In the genomic region with DNA sequence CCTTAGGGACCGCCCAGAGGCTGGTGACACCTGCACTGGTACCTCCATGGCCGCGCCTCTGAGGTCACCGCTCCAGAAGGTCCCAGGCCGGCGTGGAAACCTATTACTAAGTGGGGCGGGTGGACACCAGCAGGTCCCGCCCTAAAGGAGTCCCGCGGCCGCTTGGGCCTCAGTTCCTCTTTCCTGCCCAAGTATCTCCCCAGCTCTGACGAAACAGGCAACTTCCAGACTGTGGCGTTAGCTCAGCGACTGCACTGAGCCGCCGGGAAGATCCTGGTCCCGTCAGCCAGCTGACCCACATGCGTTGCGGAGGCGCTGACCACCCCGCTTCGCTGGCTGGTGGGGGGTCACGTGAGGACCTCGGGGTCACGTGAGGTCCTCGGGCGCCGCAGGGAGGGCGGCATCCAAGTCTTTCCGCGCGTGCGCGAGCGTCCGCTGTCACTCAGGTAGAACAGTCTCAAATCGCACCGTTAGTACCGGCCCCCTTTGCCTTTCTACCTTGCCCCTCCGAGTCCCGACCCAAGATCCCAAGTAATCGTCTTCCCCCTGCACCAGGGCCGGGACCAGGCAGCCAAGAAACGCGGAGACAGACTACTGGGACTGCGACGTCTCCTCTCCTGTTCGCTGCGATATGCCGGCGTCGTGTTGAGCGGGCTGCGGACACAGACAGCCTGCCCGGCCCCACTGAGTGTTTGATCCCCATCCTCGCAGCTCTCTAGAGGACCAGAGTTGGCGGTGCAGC, we compare ENCODE assay signal across 8 cellular contexts. TPM values are rescaled to one million over a fixed set of nuclear protein-coding genes. Genes with fewer than 3 reads are reported as not detected.
DNase-seq lines count a peak whose midpoint lies in the region; ATAC-seq and TF ChIP-seq lines count a peak whose summit lies in the region.

No MANE protein-coding gene starts in this region.

- 0% methylated on average over 9 to 11 of the region's 57 CpGs for WGBS in thyroid gland, 2 donors

- ATAC-seq in GM21528 (IDR thresholded peaks at IDR 0.05; ENCODE audit: low FRiP score, unreplicated experiment) (peak; percentile 85), RWPE2 (ENCODE audit: low read depth) (peak; percentile 83)

- H3K36me3 ChIP-seq in RWPE2 (ENCODE audit: low read depth) (no peaks in the 10 kb centered on the region), osteoblast (ENCODE audit: insufficient read depth, low read length) (no peaks in the 10 kb centered on the region), thyroid gland (no peaks in the 10 kb centered on the region)

- no peak for TF ChIP-seq CTCF in RWPE2 (IDR thresholded peaks at IDR 0.05; ENCODE audit: poor library complexity, severe bottlenecking)
- TF ChIP-seq CTCF in osteoblast (IDR thresholded peaks at IDR 0.05; ENCODE audit: extremely low read depth, low read depth, low read length), result no peak
- peak in 1 of 6 experiments; percentile 9 for TF ChIP-seq CTCF in thyroid gland (IDR thresholded peaks at IDR 0.05)

- no peaks in the 10 kb centered on the region for H3K9me3 ChIP-seq in RWPE2 (ENCODE audit: severe bottlenecking)
- no peaks in the 10 kb centered on the region for H3K9me3 ChIP-seq in osteoblast (ENCODE audit: low read depth, low read length)
- no peaks in the 10 kb centered on the region for H3K9me3 ChIP-seq in thyroid gland

- peak in 1 of 2 donors; percentile 87 for TF ChIP-seq POLR2A in thyroid gland (IDR thresholded peaks at IDR 0.05)

- H3K27me3 ChIP-seq in RWPE2 (ENCODE audit: insufficient read depth, poor library complexity, severe bottlenecking), result no peaks in the 10 kb centered on the region
- no peaks in the 10 kb centered on the region for H3K27me3 ChIP-seq in osteoblast (ENCODE audit: insufficient read depth, low read length)
- H3K27me3 ChIP-seq in thyroid gland, result no peaks in the 10 kb centered on the region

- peak overlapping the region; percentile 50 for H3K4me3 ChIP-seq in RWPE2 (ENCODE audit: severe bottlenecking)
- H3K4me3 ChIP-seq in osteoblast (ENCODE audit: insufficient read depth, low read length), result peak overlapping the region; percentile 83
- peak overlapping the region; percentile 15 to 61 (median 25) for H3K4me3 ChIP-seq in thyroid gland (replicated peaks in 1 of 3)

- no peaks in the 10 kb centered on the region for H3K79me2 ChIP-seq in osteoblast (ENCODE audit: insufficient read depth, low read length)

- DNase-seq in DMS114 treated with DMSO at 0.1 percent for 48 hours (lab: John Stamatoyannopoulos, UW; ENCODE audit: unreplicated experiment) (peak; percentile 52), KBM-7 (peak; percentile 84), RWPE2 (ENCODE audit: low spot score) (peak; percentile 82), activated gamma-delta T cell treated with Interleukin-2 at 50 U/mL for 16 hours (peak; percentile 85), glomerular visceral epithelial cell (ENCODE audit: extremely low spot score) (peak; percentile 67), osteoblast (ENCODE audit: insufficient read length, low spot score, missing footprints) (peak; percentile 98), thyroid gland (peak; percentile 83)

- H2AFZ ChIP-seq in osteoblast (ENCODE audit: low read length), result peak overlapping the region; percentile 100

- H3K4me1 ChIP-seq in RWPE2 (ENCODE audit: insufficient read depth, poor library complexity, severe bottlenecking) (peaks cover 6% of the 10 kb centered on the region), osteoblast (ENCODE audit: insufficient read depth, low read length) (no peaks in the 10 kb centered on the region), thyroid gland (no peaks in the 10 kb centered on the region)

- peak overlapping the region; percentile 82 for H3K4me2 ChIP-seq in osteoblast (ENCODE audit: insufficient read depth, low read length)

- no peaks in the 10 kb centered on the region for H4K20me1 ChIP-seq in osteoblast (ENCODE audit: insufficient read depth, low read length)

- in situ Hi-C loops in KBM-7 (cut with MboI; ENCODE audit: low pct_unique_long_range_greater_than_20kb, low sequenced_read_pairs), result no loop called here

- intact Hi-C loops in thyroid gland (cut with DNase I), result no loop called here

- H3K27ac ChIP-seq in RWPE2 (ENCODE audit: poor library complexity, severe bottlenecking) (no peak overlapping the region), osteoblast (ENCODE audit: low read depth, low read length) (peak overlapping the region; percentile 42), thyroid gland (peak overlapping the region; percentile 81 to 95 (median 89))

RNA-seq across cellular contexts. Expression of a gene that starts 53.7 kb away (rescaled TPM):
- total RNA-seq in osteoblast (50.1 and 50.7 TPM in 2 replicates), thyroid gland (10 to 100 TPM; 52.1 to 83.6 (median 65.5) TPM)

RNA-seq across cellular contexts. Expression of a gene that starts 58.5 kb away (rescaled TPM):
- total RNA-seq in osteoblast, result 0.72 and 2.4 TPM in 2 replicates
- 10 to 100 TPM in 2 of 4 donors, 1 to 10 TPM in 2; 1.7 to 15.1 (median 8.6) TPM for total RNA-seq in thyroid gland

Comparison
In these comparisons a context has a peak if more than half of its experiments do, and no peak if none do; other contexts are left out.
1. H3K4me3 ChIP-seq: peak in every context shown above with its lines; median percentile 83 in osteoblast; 50 in RWPE2; 25 in thyroid gland.